ENCODE assay signal across 1 cellular context in genomic region chr22:46791201-46791731, GRCh38.
TF ChIP-seq lines count a peak whose summit lies in the region.

No MANE protein-coding gene starts in this region.

TF ChIP-seq in GM23338, 12 proteins besides CTCF, POLR2A, EP300 and RAD21 (continued from another document):
- no peak for TF ChIP-seq ZNF462 (CRISPR knock-in tag; IDR thresholded peaks at IDR 0.05)
- TF ChIP-seq STAT1 (IDR thresholded peaks at IDR 0.05; ENCODE audit: unreplicated experiment): no peak
- no peak for TF ChIP-seq NANOG (IDR thresholded peaks at IDR 0.05; ENCODE audit: borderline replicate concordance)
- no peak for TF ChIP-seq CREB1 (CRISPR knock-in tag; IDR thresholded peaks at IDR 0.05; ENCODE audit: low read depth)
- no peak for TF ChIP-seq ZNF331 (CRISPR knock-in tag; IDR thresholded peaks at IDR 0.05; ENCODE audit: low read depth)
